Comparison of ENCODE assay signal across 8 cellular contexts in genomic region chr3:128650096-128651050, GRCh38. TPM values are rescaled to one million over a fixed set of nuclear protein-coding genes. Genes with fewer than 3 reads are reported as not detected.
DNase-seq lines count a peak whose midpoint lies in the region; ATAC-seq and TF ChIP-seq lines count a peak whose summit lies in the region.

Gene RPN1, minus strand, starts transcription at chr3:128650818. Its CDS starts 18 bp downstream, at chr3:128650800.

- ATAC-seq in HG03175 (IDR thresholded peaks at IDR 0.05; ENCODE audit: unreplicated experiment), result peak; percentile 90

- peaks cover 6% of the 10 kb centered on the region for H3K4me1 ChIP-seq in mammary epithelial cell (ENCODE audit: insufficient read depth, low read length)
- peaks cover 7% of the 10 kb centered on the region; the same call in 1 of the 2 replicates for H3K4me1 ChIP-seq in iPS-20b (ENCODE audit: insufficient read depth, low read length)

- H3K27ac ChIP-seq in mammary epithelial cell (ENCODE audit: insufficient read depth, low read depth, low read length) (peak within 1 kb of the TSS; percentile 95), iPS-20b (ENCODE audit: low read length) (no peak within 1 kb of the TSS), skin epidermis (peak within 1 kb of the TSS; percentile 87 to 100 (median 98))

- TSS peak; percentile 29 for BruUV-seq in mammary epithelial cell (replicated peaks; lab: Mats Ljungman, UMichigan)

- TF ChIP-seq CTCF in WI38 (IDR thresholded peaks at IDR 0.05; ENCODE audit: low read depth, low read length) (no peak), mammary epithelial cell (conservative IDR thresholded peaks at IDR 0.05 in 1 of 2, IDR thresholded peaks at IDR 0.05 in 1 of 2; ENCODE audit: extremely low read depth in 1 of 2, insufficient read depth in 1 of 2, low read depth in 1 of 2, low read length in 2 of 2) (no peak)

- H3K79me2 ChIP-seq in mammary epithelial cell (ENCODE audit: insufficient read depth, low read length), result peaks cover 53% of the 10 kb centered on the region

- WGBS in mammary epithelial cell (ENCODE audit: low coverage, missing lambda C conversion rate), result 1% methylated on average over 26 of the region's 96 CpGs

- H3K9ac ChIP-seq in mammary epithelial cell (ENCODE audit: insufficient read depth, low read length), result peak within 1 kb of the TSS; percentile 95
- peak within 1 kb of the TSS; percentile 84 for H3K9ac ChIP-seq in iPS-20b (ENCODE audit: low read depth, low read length)

- dilution Hi-C loops in mammary epithelial cell (cut with HindIII; ENCODE audit: low sequenced_read_pairs), result no loop called here

- H3K36me3 ChIP-seq in mammary epithelial cell (ENCODE audit: insufficient read depth, low read length) (no peaks in the 10 kb centered on the region), iPS-20b (ENCODE audit: insufficient read depth, low read depth, low read length) (no peaks in the 10 kb centered on the region)

- H3K4me3 ChIP-seq in WI38 (ENCODE audit: low read depth, low read length) (peak within 1 kb of the TSS; percentile 98), mammary epithelial cell (replicated peaks in 1 of 3; ENCODE audit: insufficient read depth in 1 of 3, low read depth in 2 of 3, low read length in 3 of 3) (peak within 1 kb of the TSS; percentile 90 to 100 (median 100)), iPS-20b (ENCODE audit: low read length) (peak within 1 kb of the TSS; percentile 86), skin epidermis (peak within 1 kb of the TSS; percentile 80 to 100 (median 98))

- H3K27me3 ChIP-seq in mammary epithelial cell (ENCODE audit: insufficient read depth, low read length) (no peaks in the 10 kb centered on the region), iPS-20b (ENCODE audit: insufficient read depth, low read length) (no peaks in the 10 kb centered on the region)

- H3K9me3 ChIP-seq in mammary epithelial cell (replicated peaks; ENCODE audit: insufficient read depth, low read length) (no peaks in the 10 kb centered on the region), iPS-20b (ENCODE audit: insufficient read depth, low read depth, low read length) (no peaks in the 10 kb centered on the region)

- intact Hi-C loops in mammary epithelial cell (cut with micrococcal nuclease), result loop anchor here (1.0 to 2.0 kb wide), 3 partner anchors 32 to 145 kb away; partner anchors contain the start of gene RAB7A

- CTCF ChIA-PET in mammary epithelial cell (lab: Charles Lee; ENCODE audit: low non-redundant PET), result no interaction called here

- H4K20me1 ChIP-seq in mammary epithelial cell (ENCODE audit: insufficient read depth, low read length), result peaks cover 3% of the 10 kb centered on the region

- peak; percentile 91 for TF ChIP-seq POLR2A in GM18951 (IDR thresholded peaks at IDR 0.05; ENCODE audit: extremely low read depth, insufficient read depth, insufficient read length)

- H3K4me2 ChIP-seq in mammary epithelial cell (ENCODE audit: insufficient read depth, low read depth, low read length), result peak within 1 kb of the TSS; percentile 95

- in situ Hi-C loops in GM18951 (cut with MboI; ENCODE audit: low sequenced_read_pairs, unreplicated experiment) (no loop called here), mammary epithelial cell (cut with MboI; ENCODE audit: low sequenced_read_pairs in 2 of 2) (no loop called here)

- DNase-seq in AG08396 (ENCODE audit: low spot score), result peak; percentile 97
- peak; percentile 87 for DNase-seq in NCI-H2227 treated with DMSO at 0.1 percent for 48 hours (lab: John Stamatoyannopoulos, UW)
- DNase-seq in mammary epithelial cell, result peak; percentile 90

- peak within 1 kb of the TSS; percentile 83 for H2AFZ ChIP-seq in mammary epithelial cell (ENCODE audit: low read depth, low read length)

RNA-seq across cellular contexts. Expression of gene RPN1, which starts in this region (rescaled TPM):
- 100 to 1,000 TPM; 206 to 305 TPM for total RNA-seq in mammary epithelial cell
- 317 TPM for polyA plus RNA-seq in mammary epithelial cell
- polyA minus RNA-seq in mammary epithelial cell, result 414 TPM
